In genomic region chr1:43522776-43523480, GRCh38 we compare ENCODE assay signal across 10 cellular contexts. TPM values are rescaled to one million over a fixed set of nuclear protein-coding genes. Genes with fewer than 3 reads are reported as not detected.
DNase-seq lines count a peak whose midpoint lies in the region; ATAC-seq, FAIRE-seq and TF ChIP-seq lines count a peak whose summit lies in the region.
"Had no signal": no experiment of that assay in that cellular context is flagged by ENCODE, and none has a peak within 500 bp of the region (broad histone marks: within the 10 kb centered on the region; RNA-seq: fewer than 3 reads in every experiment).

No MANE protein-coding gene starts in this region.

- no peaks in the 10 kb centered on the region for H3K9me3 Mint-ChIP-seq in glutamatergic neuron (ENCODE audit: unreplicated experiment)
- H3K9me3 Mint-ChIP-seq: memory B cell had no signal

- H3K4me3 Mint-ChIP-seq in glutamatergic neuron (ENCODE audit: unreplicated experiment), result no peak overlapping the region
- H3K4me3 Mint-ChIP-seq: memory B cell had no signal

- intact Hi-C loops in left ventricle myocardium inferior (cut with micrococcal nuclease), result no loop called here

- H3K27me3 ChIP-seq in left ventricle myocardium inferior (ENCODE audit: low read depth), result peaks cover 72% of the 10 kb centered on the region

- H3K27me3 Mint-ChIP-seq in glutamatergic neuron (ENCODE audit: unreplicated experiment), result no peaks in the 10 kb centered on the region

- no peaks in the 10 kb centered on the region for H3K36me3 Mint-ChIP-seq in glutamatergic neuron (ENCODE audit: unreplicated experiment)
- H3K36me3 Mint-ChIP-seq: memory B cell had no signal

- H3K27ac ChIP-seq in left ventricle myocardium inferior (replicated peaks), result no peak overlapping the region
- H3K27ac ChIP-seq: C4-2B had no signal

- no peak overlapping the region for H3K27ac Mint-ChIP-seq in glutamatergic neuron (ENCODE audit: unreplicated experiment)
- H3K27ac Mint-ChIP-seq: memory B cell had no signal

- peaks cover 3% of the 10 kb centered on the region for H3K4me1 Mint-ChIP-seq in glutamatergic neuron (ENCODE audit: low read depth, unreplicated experiment)
- H3K4me1 Mint-ChIP-seq: memory B cell had no signal

- H3K4me1 ChIP-seq in left ventricle myocardium inferior, result no peaks in the 10 kb centered on the region

- no peak for ATAC-seq in GM21717 (IDR thresholded peaks at IDR 0.05; ENCODE audit: unreplicated experiment)

- DNase-seq in ACHN (peak; percentile 92), HT1080 (ENCODE audit: low read depth) (peak; percentile 87), UCSD-AML1 (lab: John Stamatoyannopoulos, UW; ENCODE audit: unreplicated experiment) (peak; percentile 34), glutamatergic neuron (no peak), left ventricle myocardium inferior (no peak), nucleus accumbens (lab: John Stamatoyannopoulos, UW) (no peak)

- no peak overlapping the region for H3K4me3 ChIP-seq in left ventricle myocardium inferior

- TF ChIP-seq CTCF in glutamatergic neuron (IDR thresholded peaks at IDR 0.05; ENCODE audit: partially characterized antibody, unreplicated experiment), result no peak
- TF ChIP-seq CTCF in left ventricle myocardium inferior (IDR thresholded peaks at IDR 0.05; ENCODE audit: borderline replicate concordance), result no peak

- H3K9me3 ChIP-seq in left ventricle myocardium inferior (replicated peaks), result no peaks in the 10 kb centered on the region

- no peaks in the 10 kb centered on the region for H3K36me3 ChIP-seq in left ventricle myocardium inferior

- in situ Hi-C loops in ACHN (cut with HindIII; ENCODE audit: low pct_ligation_motif_present, low pct_unique_long_range_greater_than_20kb, low sequenced_read_pairs), result no loop called here

- peak; percentile 89 for FAIRE-seq in islet of Langerhans (lab: Jason Lieb, UNC)

RNA-seq across cellular contexts. Expression of gene PTPRF, which starts 7.8 kb away (rescaled TPM):
- 39.0 and 41.7 TPM in 2 replicates for total RNA-seq in HT1080 (2014; rRNA removed; shearing (Covaris generic))
- 106 and 107 TPM in 2 replicates for polyA plus RNA-seq in HT1080 (2015; cell fraction: cytosol; rRNA removed)
- polyA plus RNA-seq in HT1080 (2015; cell fraction: nucleus; rRNA removed), result 204 and 231 TPM in 2 replicates
- total RNA-seq in glutamatergic neuron (ENCODE audit: unreplicated experiment) (171 TPM), left ventricle myocardium inferior (2.9 TPM)

Comparison
In these comparisons a context has a peak if more than half of its experiments do, and no peak if none do; other contexts are left out.
1. DNase-seq: peak in ACHN (single experiment), HT1080 (single experiment) and UCSD-AML1 (single experiment); none in glutamatergic neuron (single experiment), left ventricle myocardium inferior (single experiment) and nucleus accumbens (0 of 56).
2. RNA of gene PTPRF, which starts 7.8 kb away (total RNA-seq): 171 TPM in glutamatergic neuron (single experiment) and 39.0 to 41.7 TPM in HT1080; 2.9 TPM in left ventricle myocardium inferior (single experiment); every median in the first group is over 10 times any median in the second.